In the genomic region with DNA sequence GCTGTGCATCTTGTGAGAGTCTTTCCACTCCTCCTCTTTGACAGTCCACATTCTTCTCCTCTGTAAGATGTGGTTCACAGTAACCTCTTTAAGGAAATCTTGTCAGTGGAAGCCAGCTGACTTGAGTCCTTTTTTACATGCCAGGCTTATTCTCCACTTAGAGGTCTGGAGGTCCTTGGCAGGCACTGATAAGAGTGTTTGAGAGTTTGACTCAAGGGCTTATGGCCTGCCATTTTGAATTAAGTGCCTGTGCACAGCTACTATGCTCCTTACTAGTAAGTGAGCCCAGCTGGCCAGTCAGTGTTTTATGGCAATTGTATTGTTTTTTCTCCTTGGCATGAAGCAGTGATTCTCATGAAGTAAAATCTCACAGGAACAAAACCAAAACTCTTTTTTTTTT, we compare ENCODE assay signal across 16 cellular contexts.
"Had no signal": no experiment of that assay in that cellular context is flagged by ENCODE, and none has a peak within 500 bp of the region (broad histone marks: within the 10 kb centered on the region; RNA-seq: fewer than 3 reads in every experiment).

No MANE protein-coding gene starts in this region.

- H3K4me3 ChIP-seq: gastroesophageal sphincter, prostate gland, tibial nerve had no signal

- ATAC-seq: activated T-helper 17 cell treated with anti-CD3 and anti-CD28 coated beads, Interleukin-2, amount 50 U/mL, for 72 hours; gastroesophageal sphincter had no signal

- H3K36me3 ChIP-seq: prostate gland had no signal

- H3K27ac ChIP-seq: gastroesophageal sphincter, prostate gland, tibial nerve had no signal

- H3K27me3 ChIP-seq: gastroesophageal sphincter, tibial nerve had no signal

- H3K4me1 ChIP-seq: gastroesophageal sphincter had no signal

- DNase-seq: activated CD4-positive, alpha-beta T cell treated with anti-CD3 and anti-CD28 coated beads for 48 hours; activated CD8-positive, alpha-beta memory T cell treated with anti-CD3 and anti-CD28 coated beads, Interleukin-2, amount 50 U/mL, for 48 hours; activated naive CD4-positive, alpha-beta T cell treated with anti-CD3 and anti-CD28 coated beads, Interleukin-2, amount 10 ng/mL, durations not matched to agents 7 days and 5 days; amygdala; cerebellar nuclear complex; effector memory CD4-positive, alpha-beta T cell; right cardiac atrium; small intestine; stimulated activated CD4-positive, alpha-beta T cell treated with anti-CD3 and anti-CD28 coated beads, Interleukin-4, amount 100 ng/mL, for 24 hours; stimulated activated naive CD4-positive, alpha-beta T cell treated with Interleukin-2 at 50 U/mL for 16 hours; substantia nigra; T-helper 17 cell had no signal

- H3K9me3 ChIP-seq: gastroesophageal sphincter, prostate gland, tibial nerve had no signal
